ENCODE assay signal across 27 cellular contexts in genomic region chr2:143577489-143577888, GRCh38.
"Had no signal": no experiment of that assay in that cellular context is flagged by ENCODE, and none has a peak within 500 bp of the region (broad histone marks: within the 10 kb centered on the region; RNA-seq: fewer than 3 reads in every experiment).

No MANE protein-coding gene starts in this region.

- H3K4me3 Mint-ChIP-seq: activated B cell treated with CpG ODN at 0.5 μM for 24 hours; activated CD4-positive, alpha-beta T cell treated with anti-CD3 and anti-CD28 coated beads, Interleukin-2, amount 10 ng/mL, durations not matched to agents 24 days and 14 days; activated CD8-positive, alpha-beta memory T cell treated with anti-CD3 and anti-CD28 coated beads, Interleukin-2, amount 10 ng/mL, durations not matched to agents 7 days and 5 days; activated naive CD4-positive, alpha-beta T cell treated with anti-CD3 and anti-CD28 coated beads for 36 hours; activated naive CD8-positive, alpha-beta T cell; activated T-cell treated with anti-CD3 and anti-CD28 coated beads, Interleukin-2, amount 50 U/mL, for 4 hours; activated T-helper 17 cell treated with anti-CD3 and anti-CD28 coated beads, Interleukin-2, amount 50 U/mL, for 72 hours; brain; T-helper 17 cell had no signal

- H3K27ac ChIP-seq: cardiac muscle cell, SJSA1 had no signal

- H3K36me3 Mint-ChIP-seq: brain had no signal

- DNase-seq: activated B cell treated with CpG ODN at 0.5 μM for 24 hours; activated CD4-positive, alpha-beta T cell treated with anti-CD3 and anti-CD28 coated beads for 1 hour; activated CD4-positive, alpha-beta T cell treated with anti-CD3 and anti-CD28 coated beads, Interleukin-2, amount 10 ng/mL, durations not matched to agents 24 days and 14 days; activated CD4-positive, alpha-beta T cell treated with anti-CD3 and anti-CD28 coated beads, Interleukin-2, amount 50 U/mL, for 48 hours; activated CD8-positive, alpha-beta memory T cell treated with anti-CD3 and anti-CD28 coated beads, Interleukin-2, amount 10 ng/mL, durations not matched to agents 7 days and 5 days; activated gamma-delta T cell; activated naive CD4-positive, alpha-beta T cell treated with anti-CD3 and anti-CD28 coated beads for 36 hours; activated T-cell treated with anti-CD3 and anti-CD28 coated beads, Interleukin-2, amount 50 U/mL, for 4 hours; amygdala; MM.1S; NCI-H1105; NCI-H1436; NCI-H1694 treated with DMSO at 0.1 percent for 48 hours; NCI-H2029 treated with DMSO at 0.1 percent for 48 hours; NCI-H345; NCI-H510A; NCI-H526 treated with DMSO at 0.1 percent for 48 hours; NCI-H82; NK-92 treated with Interleukin-12 subunit alpha and Interleukin-12 subunit beta, amount 100 ng/mL, for 24 hours; SHP77; T-helper 17 cell; T-helper 9 cell had no signal

- H3K36me3 ChIP-seq: cardiac muscle cell, SJSA1 had no signal

- H3K4me1 Mint-ChIP-seq: activated B cell treated with CpG ODN at 0.5 μM for 24 hours had no signal

- H3K9me3 Mint-ChIP-seq: activated B cell treated with CpG ODN at 0.5 μM for 24 hours; activated CD4-positive, alpha-beta T cell treated with anti-CD3 and anti-CD28 coated beads, Interleukin-2, amount 10 ng/mL, durations not matched to agents 24 days and 14 days; activated naive CD4-positive, alpha-beta T cell treated with anti-CD3 and anti-CD28 coated beads for 36 hours; activated T-cell treated with anti-CD3 and anti-CD28 coated beads, Interleukin-2, amount 50 U/mL, for 4 hours; activated T-helper 17 cell treated with anti-CD3 and anti-CD28 coated beads, Interleukin-2, amount 50 U/mL, for 72 hours; brain had no signal

- H3K27me3 Mint-ChIP-seq: activated B cell treated with CpG ODN at 0.5 μM for 24 hours; activated CD4-positive, alpha-beta T cell treated with anti-CD3 and anti-CD28 coated beads, Interleukin-2, amount 10 ng/mL, durations not matched to agents 24 days and 14 days; activated CD8-positive, alpha-beta memory T cell treated with anti-CD3 and anti-CD28 coated beads, Interleukin-2, amount 10 ng/mL, durations not matched to agents 7 days and 5 days; activated naive CD8-positive, alpha-beta T cell; activated T-helper 17 cell treated with anti-CD3 and anti-CD28 coated beads, Interleukin-2, amount 50 U/mL, for 72 hours; brain; T-helper 17 cell had no signal

- H3K4me3 ChIP-seq: cardiac muscle cell, SJSA1 had no signal

- H3K9me3 ChIP-seq: SJSA1 had no signal

- H3K27ac Mint-ChIP-seq: activated B cell treated with CpG ODN at 0.5 μM for 24 hours; activated CD4-positive, alpha-beta T cell treated with anti-CD3 and anti-CD28 coated beads, Interleukin-2, amount 10 ng/mL, durations not matched to agents 24 days and 14 days; activated CD8-positive, alpha-beta memory T cell treated with anti-CD3 and anti-CD28 coated beads, Interleukin-2, amount 10 ng/mL, durations not matched to agents 7 days and 5 days; activated naive CD4-positive, alpha-beta T cell treated with anti-CD3 and anti-CD28 coated beads for 36 hours; activated naive CD8-positive, alpha-beta T cell; activated T-helper 17 cell treated with anti-CD3 and anti-CD28 coated beads, Interleukin-2, amount 50 U/mL, for 72 hours; brain had no signal

- ATAC-seq: activated CD8-positive, alpha-beta memory T cell treated with anti-CD3 and anti-CD28 coated beads, Interleukin-2, amount 10 ng/mL, durations not matched to agents 7 days and 5 days; activated T-cell treated with anti-CD3 and anti-CD28 coated beads, Interleukin-2, amount 50 U/mL, for 4 hours; activated T-helper 17 cell treated with anti-CD3 and anti-CD28 coated beads, Interleukin-2, amount 50 U/mL, for 72 hours; T-helper 17 cell had no signal

- H3K27me3 ChIP-seq: cardiac muscle cell, SJSA1 had no signal
